1 cellular context compared by ENCODE assay signal in the genomic region with DNA sequence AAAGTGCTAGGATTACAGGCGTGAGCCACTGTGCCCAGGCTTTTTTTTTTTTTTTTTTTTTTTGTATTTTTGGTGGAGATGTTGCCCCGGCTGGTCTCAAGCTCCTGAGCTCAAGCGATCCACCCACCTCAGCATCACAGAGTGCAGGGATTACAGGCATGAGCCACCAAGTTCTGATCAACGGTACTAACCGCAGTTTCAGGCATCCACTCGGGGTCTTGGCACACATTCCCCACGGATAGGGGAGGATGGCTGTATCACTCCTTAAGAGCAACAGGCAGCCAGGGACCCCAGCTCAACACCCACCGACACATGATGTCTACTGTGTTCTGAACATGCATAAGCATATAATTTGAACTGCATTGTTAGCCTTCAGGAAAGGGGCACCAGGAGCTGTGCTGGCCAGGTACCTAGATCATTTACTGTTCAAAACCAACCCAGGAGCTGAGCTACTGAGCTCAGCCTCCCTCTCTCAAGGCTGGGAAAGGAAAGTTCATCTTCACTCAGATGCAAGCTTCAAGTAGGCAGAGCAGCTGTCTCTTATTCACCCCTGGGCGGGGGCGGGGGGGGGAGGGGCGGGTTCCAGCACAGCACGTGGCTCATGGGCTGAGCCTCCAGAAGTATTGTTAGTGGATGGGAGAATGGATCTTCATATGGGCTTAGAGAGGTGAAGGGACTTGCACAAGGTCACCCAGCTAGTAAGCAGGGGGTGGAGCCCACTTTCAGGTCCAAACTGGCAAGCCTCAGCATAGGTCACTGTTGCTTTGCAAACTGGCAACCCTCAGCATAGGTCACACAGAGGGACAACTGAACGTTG.
TF ChIP-seq lines count a peak whose summit lies in the region.

No MANE protein-coding gene starts in this region.

TF ChIP-seq in K562, 482 proteins besides CTCF, POLR2A, EP300 and RAD21 (continued from another document):
- TF ChIP-seq, protein P1, sequence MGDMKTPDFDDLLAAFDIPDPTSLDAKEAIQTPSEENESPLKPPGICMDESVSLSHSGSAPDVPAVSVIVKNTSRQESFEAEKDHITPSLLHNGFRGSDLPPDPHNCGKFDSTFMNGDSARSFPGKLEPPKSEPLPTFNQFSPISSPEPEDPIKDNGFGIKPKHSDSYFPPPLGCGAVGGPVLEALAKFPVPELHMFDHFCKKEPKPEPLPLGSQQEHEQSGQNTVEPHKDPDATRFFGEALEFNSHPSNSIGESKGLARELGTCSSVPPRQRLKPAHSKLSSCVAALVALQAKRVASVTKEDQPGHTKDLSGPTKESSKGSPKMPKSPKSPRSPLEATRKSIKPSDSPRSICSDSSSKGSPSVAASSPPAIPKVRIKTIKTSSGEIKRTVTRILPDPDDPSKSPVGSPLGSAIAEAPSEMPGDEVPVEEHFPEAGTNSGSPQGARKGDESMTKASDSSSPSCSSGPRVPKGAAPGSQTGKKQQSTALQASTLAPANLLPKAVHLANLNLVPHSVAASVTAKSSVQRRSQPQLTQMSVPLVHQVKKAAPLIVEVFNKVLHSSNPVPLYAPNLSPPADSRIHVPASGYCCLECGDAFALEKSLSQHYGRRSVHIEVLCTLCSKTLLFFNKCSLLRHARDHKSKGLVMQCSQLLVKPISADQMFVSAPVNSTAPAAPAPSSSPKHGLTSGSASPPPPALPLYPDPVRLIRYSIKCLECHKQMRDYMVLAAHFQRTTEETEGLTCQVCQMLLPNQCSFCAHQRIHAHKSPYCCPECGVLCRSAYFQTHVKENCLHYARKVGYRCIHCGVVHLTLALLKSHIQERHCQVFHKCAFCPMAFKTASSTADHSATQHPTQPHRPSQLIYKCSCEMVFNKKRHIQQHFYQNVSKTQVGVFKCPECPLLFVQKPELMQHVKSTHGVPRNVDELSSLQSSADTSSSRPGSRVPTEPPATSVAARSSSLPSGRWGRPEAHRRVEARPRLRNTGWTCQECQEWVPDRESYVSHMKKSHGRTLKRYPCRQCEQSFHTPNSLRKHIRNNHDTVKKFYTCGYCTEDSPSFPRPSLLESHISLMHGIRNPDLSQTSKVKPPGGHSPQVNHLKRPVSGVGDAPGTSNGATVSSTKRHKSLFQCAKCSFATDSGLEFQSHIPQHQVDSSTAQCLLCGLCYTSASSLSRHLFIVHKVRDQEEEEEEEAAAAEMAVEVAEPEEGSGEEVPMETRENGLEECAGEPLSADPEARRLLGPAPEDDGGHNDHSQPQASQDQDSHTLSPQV (IDR thresholded peaks at IDR 0.05): no peak
- TF ChIP-seq, protein P2, sequence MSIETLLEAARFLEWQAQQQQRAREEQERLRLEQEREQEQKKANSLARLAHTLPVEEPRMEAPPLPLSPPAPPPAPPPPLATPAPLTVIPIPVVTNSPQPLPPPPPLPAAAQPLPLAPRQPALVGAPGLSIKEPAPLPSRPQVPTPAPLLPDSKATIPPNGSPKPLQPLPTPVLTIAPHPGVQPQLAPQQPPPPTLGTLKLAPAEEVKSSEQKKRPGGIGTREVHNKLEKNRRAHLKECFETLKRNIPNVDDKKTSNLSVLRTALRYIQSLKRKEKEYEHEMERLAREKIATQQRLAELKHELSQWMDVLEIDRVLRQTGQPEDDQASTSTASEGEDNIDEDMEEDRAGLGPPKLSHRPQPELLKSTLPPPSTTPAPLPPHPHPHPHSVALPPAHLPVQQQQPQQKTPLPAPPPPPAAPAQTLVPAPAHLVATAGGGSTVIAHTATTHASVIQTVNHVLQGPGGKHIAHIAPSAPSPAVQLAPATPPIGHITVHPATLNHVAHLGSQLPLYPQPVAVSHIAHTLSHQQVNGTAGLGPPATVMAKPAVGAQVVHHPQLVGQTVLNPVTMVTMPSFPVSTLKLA (conservative IDR thresholded peaks at IDR 0.05): 0 out of 4 replicates have a peak, but pooled peaks of 1 of the 2 experiments have one; percentile 21
